ENCODE assay signal across 20 cellular contexts in the genomic region with DNA sequence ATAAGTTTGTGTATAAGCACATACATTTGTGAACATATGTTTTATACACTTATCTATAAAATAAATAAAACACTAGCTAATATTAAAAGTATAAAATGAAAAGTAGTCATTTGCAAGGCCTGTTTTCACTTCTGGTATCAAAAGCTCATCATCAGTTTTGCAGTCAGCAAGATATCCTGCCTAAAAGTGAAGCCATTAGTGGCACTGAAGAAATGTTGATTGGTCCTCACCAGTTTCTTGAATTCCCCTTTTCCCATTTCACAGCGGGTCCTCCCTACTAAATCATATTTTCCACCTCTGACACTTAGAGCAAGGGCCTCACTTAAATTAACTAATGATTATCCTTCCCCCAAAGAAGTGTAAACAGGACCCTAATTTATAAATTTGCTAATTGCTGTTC. TPM values are rescaled to one million over a fixed set of nuclear protein-coding genes. Genes with fewer than 3 reads are reported as not detected.
"Had no signal": no experiment of that assay in that cellular context is flagged by ENCODE, and none has a peak within 500 bp of the region (broad histone marks: within the 10 kb centered on the region; RNA-seq: fewer than 3 reads in every experiment).

No MANE protein-coding gene starts in this region.

- H3K4me2 ChIP-seq: neural progenitor cell had no signal

- H3K4me3 ChIP-seq: dorsolateral prefrontal cortex, gastroesophageal sphincter, neural progenitor cell, prostate gland, right lobe of liver, thoracic aorta had no signal

- H3K79me2 ChIP-seq: parathyroid adenoma had no signal

- H3K4me1 ChIP-seq: parathyroid adenoma, prostate gland had no signal

- H3K27ac ChIP-seq: dorsolateral prefrontal cortex, gastroesophageal sphincter, neural progenitor cell, parathyroid adenoma, prostate gland, right lobe of liver, thoracic aorta had no signal

- H3K9me3 ChIP-seq: prostate gland, thoracic aorta had no signal

- H2AFZ ChIP-seq: neural progenitor cell, parathyroid adenoma had no signal

- ATAC-seq: gastroesophageal sphincter; left lobe of liver; natural killer cell treated with Interleukin-12 subunit alpha and Interleukin-12 subunit beta and Interleukin-15 and Interleukin-18, amount 100 ng/mL, for 72 hours; right lobe of liver; stimulated activated naive B cell treated with anti-CD40 and anti-IgM and Interleukin-4, amounts not matched to agents 10 μg/mL and 1 μg/mL and 100 μg/mL, for 72 hours; stimulated activated naive CD8-positive, alpha-beta T cell treated with anti-CD3 and anti-CD28 coated beads, Interleukin-15, amount 100 ng/mL, for 72 hours had no signal

- H3K36me3 Mint-ChIP-seq: neural progenitor cell had no signal

- H3K4me3 Mint-ChIP-seq: natural killer cell treated with Interleukin-12 subunit alpha and Interleukin-12 subunit beta and Interleukin-15 and Interleukin-18, amount 100 ng/mL, for 72 hours; neural progenitor cell; stimulated activated naive B cell treated with anti-CD40 and anti-IgM and Interleukin-4, amounts not matched to agents 10 μg/mL and 1 μg/mL and 100 μg/mL, for 72 hours; stimulated activated naive CD8-positive, alpha-beta T cell treated with anti-CD3 and anti-CD28 coated beads, Interleukin-15, amount 100 ng/mL, for 72 hours had no signal

- H3K27ac Mint-ChIP-seq: natural killer cell treated with Interleukin-12 subunit alpha and Interleukin-12 subunit beta and Interleukin-15 and Interleukin-18, amount 100 ng/mL, for 72 hours; neural progenitor cell; stimulated activated naive B cell treated with anti-CD40 and anti-IgM and Interleukin-4, amounts not matched to agents 10 μg/mL and 1 μg/mL and 100 μg/mL, for 72 hours; stimulated activated naive CD8-positive, alpha-beta T cell treated with anti-CD3 and anti-CD28 coated beads, Interleukin-15, amount 100 ng/mL, for 72 hours had no signal

- H3K9ac ChIP-seq: neural progenitor cell, parathyroid adenoma had no signal

- DNase-seq: cortex of kidney; dorsolateral prefrontal cortex; effector CD8-positive, alpha-beta T cell; glutamatergic neuron; islet precursor cell; mammary epithelial cell; nucleus accumbens; right lobe of liver; stimulated activated CD4-positive, alpha-beta T cell treated with anti-CD3 and anti-CD28 coated beads, Interleukin-2, amount 100 ng/mL, for 24 hours; stimulated activated CD4-positive, alpha-beta T cell treated with anti-CD3 and anti-CD28 coated beads, Interleukin-4, amount 100 ng/mL, for 4 hours; stimulated activated naive B cell treated with anti-CD40 and anti-IgM and Interleukin-4, amounts not matched to agents 10 μg/mL and 1 μg/mL and 100 μg/mL, for 72 hours; stimulated activated naive CD8-positive, alpha-beta T cell treated with anti-CD3 and anti-CD28 coated beads, Interleukin-15, amount 100 ng/mL, for 72 hours; trophoblast cell had no signal

- H3K36me3 ChIP-seq: gastroesophageal sphincter, neural progenitor cell, prostate gland, right lobe of liver, thoracic aorta had no signal

RNA-seq across cellular contexts. Expression of a gene that starts 6.7 kb away (rescaled TPM):
- total RNA-seq: natural killer cell treated with Interleukin-12 subunit alpha and Interleukin-12 subunit beta and Interleukin-15 and Interleukin-18, amount 100 ng/mL, for 72 hours had no signal
